Comparison of ENCODE assay signal across 21 cellular contexts in the genomic region with DNA sequence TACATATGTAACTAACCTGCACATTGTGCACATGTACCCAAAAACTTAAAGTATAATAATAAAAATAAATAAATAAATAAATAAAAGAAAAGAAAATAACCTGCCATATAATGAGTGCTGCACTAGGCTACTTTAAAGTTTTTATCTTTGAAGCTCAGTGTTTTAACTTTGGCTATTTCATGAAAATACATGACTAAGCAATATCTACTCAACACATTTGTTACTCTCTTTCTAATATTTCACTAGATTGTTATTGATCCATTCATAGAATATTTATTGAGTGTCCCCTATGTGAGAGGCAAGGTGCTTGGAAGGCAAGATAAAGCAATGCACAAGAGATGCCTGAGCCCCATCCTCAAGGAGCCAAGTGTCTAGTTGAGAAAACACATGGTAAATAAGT.
DNase-seq lines count a peak whose midpoint lies in the region; ATAC-seq, FAIRE-seq and TF ChIP-seq lines count a peak whose summit lies in the region.
"Had no signal": no experiment of that assay in that cellular context is flagged by ENCODE, and none has a peak within 500 bp of the region (broad histone marks: within the 10 kb centered on the region; RNA-seq: fewer than 3 reads in every experiment).

No MANE protein-coding gene starts in this region.

- ATAC-seq in A549 = no peak
- no peak for ATAC-seq in IMR-90 (ENCODE audit: low read depth)
- ATAC-seq in K562 = no peak
- ATAC-seq: CD8-positive, alpha-beta T cell had no signal

- TF ChIP-seq RAD21 in A549 (conservative IDR thresholded peaks at IDR 0.05 in 1 of 2, IDR thresholded peaks at IDR 0.05 in 1 of 2) (no peak), IMR-90 (IDR thresholded peaks at IDR 0.05; ENCODE audit: low read length) (no peak), K562 (CRISPR knock-in tag; conservative IDR thresholded peaks at IDR 0.05 in 1 of 2, IDR thresholded peaks at IDR 0.05 in 1 of 2) (no peak)

- H4K20me1 ChIP-seq in IMR-90 (ENCODE audit: insufficient read depth, low read length) (no peaks in the 10 kb centered on the region), K562 (replicated peaks; ENCODE audit: control insufficient read depth, insufficient read depth, low read length) (no peaks in the 10 kb centered on the region)
- H4K20me1 ChIP-seq: BLaER1 treated with 17β-estradiol and CSF1 and Interleukin-3, amounts not matched to agents 10 nM and 100 nM had no signal

- H3K4me3 Mint-ChIP-seq in activated CD4-positive, alpha-beta T cell treated with anti-CD3 and anti-CD28 coated beads, Interleukin-2, amount 10 ng/mL, durations not matched to agents 24 days and 14 days = no peak overlapping the region
- H3K4me3 Mint-ChIP-seq: B cell; CD4-positive, alpha-beta T cell; CD8-positive, alpha-beta T cell had no signal

- no peak overlapping the region for H2AFZ ChIP-seq in IMR-90 (replicated peaks; ENCODE audit: low read length, poor library complexity)
- H2AFZ ChIP-seq in K562 (ENCODE audit: low read depth, low read length) = no peak overlapping the region

- H3K9ac ChIP-seq in IMR-90 (ENCODE audit: low read depth, low read length) = no peak overlapping the region
- H3K9ac ChIP-seq in K562 (ENCODE audit: insufficient read depth in 1 of 2, low read depth in 2 of 2, low read length in 2 of 2) = no peak overlapping the region
- H3K9ac ChIP-seq: BLaER1 treated with 17β-estradiol and CSF1 and Interleukin-3, amounts not matched to agents 10 nM and 100 nM had no signal

- intact Hi-C loops in IMR-90 (cut with micrococcal nuclease) (no loop called here), K562 (cut with micrococcal nuclease) (no loop called here)
- intact Hi-C loops in activated CD4-positive, alpha-beta T cell treated with anti-CD3 and anti-CD28 coated beads, Interleukin-2, amount 10 ng/mL, durations not matched to agents 24 days and 14 days (cut with micrococcal nuclease) = no loop called here

- H3K27me3 Mint-ChIP-seq in activated CD4-positive, alpha-beta T cell treated with anti-CD3 and anti-CD28 coated beads, Interleukin-2, amount 10 ng/mL, durations not matched to agents 24 days and 14 days = peaks cover 2% of the 10 kb centered on the region
- H3K27me3 Mint-ChIP-seq: B cell had no signal

- no peaks in the 10 kb centered on the region for H3K4me1 Mint-ChIP-seq in activated CD4-positive, alpha-beta T cell treated with anti-CD3 and anti-CD28 coated beads, Interleukin-2, amount 10 ng/mL, durations not matched to agents 24 days and 14 days
- H3K4me1 Mint-ChIP-seq: B cell had no signal

- TF ChIP-seq EP300 in A549 (IDR thresholded peaks at IDR 0.05) = no peak
- TF ChIP-seq EP300 in K562 (IDR thresholded peaks at IDR 0.05; ENCODE audit: low read length) = no peak

- H3K27me3 ChIP-seq in IMR-90 (ENCODE audit: control insufficient read depth, insufficient read depth, low read length) (no peaks in the 10 kb centered on the region), K562 (ENCODE audit: control insufficient read depth in 2 of 2, insufficient read depth in 2 of 2, low read length in 2 of 2) (no peaks in the 10 kb centered on the region)
- H3K27me3 ChIP-seq: BLaER1 treated with 17β-estradiol and CSF1 and Interleukin-3, amounts not matched to agents 10 nM and 100 nM had no signal

- H3K4me3 ChIP-seq in A549 = no peak overlapping the region
- no peak overlapping the region for H3K4me3 ChIP-seq in IMR-90 (ENCODE audit: insufficient read depth, low read depth, low read length)
- no peak overlapping the region for H3K4me3 ChIP-seq in K562
- H3K4me3 ChIP-seq: BLaER1 treated with 17β-estradiol and CSF1 and Interleukin-3, amounts not matched to agents 10 nM and 100 nM had no signal

- H3K36me3 ChIP-seq in IMR-90 (ENCODE audit: control insufficient read depth, insufficient read depth, low read length) = no peaks in the 10 kb centered on the region
- H3K36me3 ChIP-seq in K562 (ENCODE audit: control insufficient read depth, insufficient read depth, low read length) = no peaks in the 10 kb centered on the region
- H3K36me3 ChIP-seq: BLaER1 treated with 17β-estradiol and CSF1 and Interleukin-3, amounts not matched to agents 10 nM and 100 nM had no signal

- H2BK15ac ChIP-seq in IMR-90 (ENCODE audit: low read depth, low read length) = no peak overlapping the region

- H3K4me1 ChIP-seq in A549 (no peaks in the 10 kb centered on the region), IMR-90 (ENCODE audit: control insufficient read depth, insufficient read depth, low read length) (no peaks in the 10 kb centered on the region), K562 (replicated peaks in 1 of 2; ENCODE audit: control insufficient read depth in 2 of 2, insufficient read depth in 2 of 2, low read length in 2 of 2) (no peaks in the 10 kb centered on the region)
- H3K4me1 ChIP-seq: BLaER1 treated with 17β-estradiol and CSF1 and Interleukin-3, amounts not matched to agents 10 nM and 100 nM; Caco-2 had no signal

- FAIRE-seq in A549 (lab: Jason Lieb, UNC) (no peak), K562 (lab: Jason Lieb, UNC) (no peak)
- FAIRE-seq: A204.1, D721Med, G401.6, GM12891, GM19239 had no signal

- no peak for DNase-seq in A549 (ENCODE audit: low read depth in 1 of 2, low spot score in 1 of 2)
- no peak for DNase-seq in IMR-90
- DNase-seq in K562 (ENCODE audit: extremely low read depth in 1 of 4, low spot score in 3 of 4) = no peak
- no peak for DNase-seq in RKO (ENCODE audit: low spot score)
- DNase-seq in activated CD4-positive, alpha-beta T cell treated with anti-CD3 and anti-CD28 coated beads, Interleukin-2, amount 10 ng/mL, durations not matched to agents 24 days and 14 days = no peak
- DNase-seq: 8988T; AML-193; Caco-2; Calu3; CD4-positive, alpha-beta T cell; CD8-positive, alpha-beta T cell; DMS79 treated with DMSO at 0.1 percent for 48 hours; GF-D8 had no signal

- TF ChIP-seq POLR2A in A549 (IDR thresholded peaks at IDR 0.05; ENCODE audit: low read length) = no peak
- TF ChIP-seq POLR2A in IMR-90 (IDR thresholded peaks at IDR 0.05; ENCODE audit: low read depth, low read length) = no peak
- TF ChIP-seq POLR2A in K562 (conservative IDR thresholded peaks at IDR 0.05) = no peak

- no peak overlapping the region for H2BK120ac ChIP-seq in IMR-90 (ENCODE audit: low read depth, low read length)

- no peak overlapping the region for H3K14ac ChIP-seq in IMR-90 (replicated peaks; ENCODE audit: low read depth, low read length)

- H3K27ac Mint-ChIP-seq in activated CD4-positive, alpha-beta T cell treated with anti-CD3 and anti-CD28 coated beads, Interleukin-2, amount 10 ng/mL, durations not matched to agents 24 days and 14 days = no peak overlapping the region
- H3K27ac Mint-ChIP-seq: B cell; CD4-positive, alpha-beta T cell; CD8-positive, alpha-beta T cell had no signal

- no peak overlapping the region for H3K18ac ChIP-seq in IMR-90 (ENCODE audit: low read depth, low read length)

- no peak overlapping the region for H3K56ac ChIP-seq in IMR-90 (ENCODE audit: extremely low read depth, insufficient read depth, low read length)

- no peak overlapping the region for H4K91ac ChIP-seq in IMR-90 (ENCODE audit: insufficient read depth, low read depth, low read length)

- H2AK5ac ChIP-seq in IMR-90 (ENCODE audit: low read depth, low read length) = no peak overlapping the region

- H2BK5ac ChIP-seq in IMR-90 (ENCODE audit: low read depth, low read length, poor library complexity, severe bottlenecking) = no peak overlapping the region

- H3K36me3 Mint-ChIP-seq in activated CD4-positive, alpha-beta T cell treated with anti-CD3 and anti-CD28 coated beads, Interleukin-2, amount 10 ng/mL, durations not matched to agents 24 days and 14 days (ENCODE audit: low read depth) = no peaks in the 10 kb centered on the region
- H3K36me3 Mint-ChIP-seq: CD8-positive, alpha-beta T cell had no signal

- H2BK20ac ChIP-seq in IMR-90 (ENCODE audit: low read depth, low read length) = no peak overlapping the region

- no peak overlapping the region for H4K8ac ChIP-seq in IMR-90 (ENCODE audit: low read depth in 2 of 2, low read length in 2 of 2)

- POLR2A ChIA-PET in A549 (lab: Yijun Ruan, JAX) = no interaction called here
- POLR2A ChIA-PET in IMR-90 (lab: Charles Lee; ENCODE audit: unreplicated experiment) = no interaction called here
- POLR2A ChIA-PET in K562 (lab: Yijun Ruan, JAX) = no interaction called here

- no peak for TF ChIP-seq CTCF in A549 (IDR thresholded peaks at IDR 0.05)
- TF ChIP-seq CTCF in IMR-90 (conservative IDR thresholded peaks at IDR 0.05; ENCODE audit: low read depth, low read length) = no peak
- TF ChIP-seq CTCF in K562 (IDR thresholded peaks at IDR 0.05 in 2 of 3, conservative IDR thresholded peaks at IDR 0.05 in 1 of 3; ENCODE audit: insufficient read depth in 2 of 3, low read depth in 1 of 3, low read length in 3 of 3) = no peak

- no peak overlapping the region for H4K5ac ChIP-seq in IMR-90 (ENCODE audit: low read depth, low read length)

- H3K23ac ChIP-seq in IMR-90 (ENCODE audit: low read depth, low read length) = no peak overlapping the region

- dilution Hi-C loops in IMR-90 (cut with HindIII; ENCODE audit: low sequenced_read_pairs, unreplicated experiment) = no loop called here

- H3K4me2 ChIP-seq in A549 (no peak overlapping the region), IMR-90 (ENCODE audit: low read depth, low read length) (no peak overlapping the region), K562 (ENCODE audit: insufficient read depth, low read length) (no peak overlapping the region)
- H3K4me2 ChIP-seq: BLaER1 treated with 17β-estradiol and CSF1 and Interleukin-3, amounts not matched to agents 10 nM and 100 nM had no signal

- no peaks in the 10 kb centered on the region for H3K79me2 ChIP-seq in K562 (ENCODE audit: control insufficient read depth, insufficient read depth, low read length)

- no peak overlapping the region for H3K4ac ChIP-seq in IMR-90 (ENCODE audit: low read depth, low read length)

- H3K79me1 ChIP-seq in IMR-90 (ENCODE audit: low read depth in 1 of 2, low read length in 2 of 2) = no peaks in the 10 kb centered on the region

- no peaks in the 10 kb centered on the region for H3K9me3 ChIP-seq in A549
- H3K9me3 ChIP-seq in IMR-90 (ENCODE audit: control insufficient read depth, insufficient read depth, low read length) = no peaks in the 10 kb centered on the region
- H3K9me3 ChIP-seq in K562 (replicated peaks; ENCODE audit: control insufficient read depth, insufficient read depth, low read depth, low read length) = no peaks in the 10 kb centered on the region
- H3K9me3 ChIP-seq: Caco-2 had no signal

- no TSS peak for BruUV-seq in IMR-90 (replicated peaks; lab: Mats Ljungman, UMichigan)
- BruUV-seq in K562 (replicated peaks; lab: Mats Ljungman, UMichigan) = no TSS peak

- CTCF ChIA-PET in A549 (lab: Yijun Ruan, JAX) (no interaction called here), IMR-90 (lab: Yijun Ruan, JAX) (no interaction called here), K562 (lab: Yijun Ruan, JAX; ENCODE audit: low intra/inter-chr PET ratio) (no interaction called here)

- in situ Hi-C loops in IMR-90 (cut with MboI; ENCODE audit: low sequenced_read_pairs) = no loop called here
- in situ Hi-C loops in K562 (cut with MboI) = no loop called here

- H3K27ac ChIP-seq in A549 (no peak overlapping the region), IMR-90 (ENCODE audit: insufficient read depth, low read length) (no peak overlapping the region), K562 (ENCODE audit: extremely low read depth, low read depth, low read length) (no peak overlapping the region)
- H3K27ac ChIP-seq: BLaER1 treated with 17β-estradiol and CSF1 and Interleukin-3, amounts not matched to agents 10 nM and 100 nM; C4-2B had no signal

- no peaks in the 10 kb centered on the region for H3K9me1 ChIP-seq in IMR-90 (ENCODE audit: insufficient read depth, low read length)
- no peaks in the 10 kb centered on the region for H3K9me1 ChIP-seq in K562 (ENCODE audit: control insufficient read depth, insufficient read depth, low read length)

- H2AK9ac ChIP-seq in IMR-90 (replicated peaks; ENCODE audit: low read depth, low read length, poor library complexity) = no peak overlapping the region

- no peaks in the 10 kb centered on the region for H3K9me3 Mint-ChIP-seq in activated CD4-positive, alpha-beta T cell treated with anti-CD3 and anti-CD28 coated beads, Interleukin-2, amount 10 ng/mL, durations not matched to agents 24 days and 14 days
- H3K9me3 Mint-ChIP-seq: CD4-positive, alpha-beta T cell; CD8-positive, alpha-beta T cell had no signal
